Comparison of ENCODE assay signal across 34 cellular contexts in the genomic region with DNA sequence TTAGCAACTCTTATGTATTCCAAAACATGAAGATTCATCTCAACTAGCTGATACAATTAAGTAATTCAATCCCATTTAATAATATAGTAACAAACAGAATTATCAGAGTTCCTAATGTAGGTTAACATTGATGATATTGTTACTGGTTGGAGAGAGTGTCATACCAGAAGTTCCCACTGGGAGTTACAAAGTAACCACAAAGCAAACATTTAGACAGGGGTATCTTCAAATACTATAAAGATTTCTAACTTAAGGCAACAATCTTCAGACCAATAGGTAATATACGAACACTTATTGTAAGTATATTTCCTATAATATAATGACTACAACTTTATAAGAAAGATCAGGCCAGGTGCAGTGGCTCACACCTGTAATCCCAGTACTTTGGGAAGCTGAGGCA.
"Had no signal": no experiment of that assay in that cellular context is flagged by ENCODE, and none has a peak within 500 bp of the region (broad histone marks: within the 10 kb centered on the region; RNA-seq: fewer than 3 reads in every experiment).

No MANE protein-coding gene starts in this region.

- H3K27ac Mint-ChIP-seq: activated CD4-positive, alpha-beta memory T cell treated with anti-CD3 and anti-CD28 coated beads, Interleukin-2, amount 10 ng/mL, durations not matched to agents 7 days and 5 days; activated CD8-positive, alpha-beta memory T cell treated with anti-CD3 and anti-CD28 coated beads, Interleukin-2, amount 10 ng/mL, durations not matched to agents 7 days and 5 days; activated naive CD4-positive, alpha-beta T cell treated with anti-CD3 and anti-CD28 coated beads, Interleukin-2, amount 50 U/mL, for 24 hours; activated naive CD8-positive, alpha-beta T cell treated with anti-CD3 and anti-CD28 coated beads, Interleukin-2, amount 10 ng/mL, durations not matched to agents 7 days and 5 days; activated T-helper 17 cell treated with anti-CD3 and anti-CD28 coated beads, Interleukin-2, amount 50 U/mL, for 72 hours; IgD-negative memory B cell had no signal

- H3K4me1 ChIP-seq: body of pancreas, breast epithelium had no signal

- DNase-seq: activated CD4-positive, alpha-beta memory T cell treated with anti-CD3 and anti-CD28 coated beads, Interleukin-2, amount 10 ng/mL, durations not matched to agents 7 days and 5 days; activated CD4-positive, alpha-beta T cell treated with anti-CD3 and anti-CD28 coated beads for 1 hour; activated CD4-positive, alpha-beta T cell treated with anti-CD3 and anti-CD28 coated beads for 48 hours; activated CD4-positive, CD25-positive, alpha-beta regulatory T cell; activated CD8-positive, alpha-beta memory T cell treated with anti-CD3 and anti-CD28 coated beads for 24 hours; activated CD8-positive, alpha-beta memory T cell treated with anti-CD3 and anti-CD28 coated beads, Interleukin-2, amount 10 ng/mL, durations not matched to agents 7 days and 5 days; activated CD8-positive, alpha-beta memory T cell treated with anti-CD3 and anti-CD28 coated beads, Interleukin-2, amount 50 U/mL, for 48 hours; activated effector memory CD4-positive, alpha-beta T cell treated with anti-CD3 and anti-CD28 coated beads, Interleukin-2, amount 50 U/mL, for 16 hours; activated naive CD4-positive, alpha-beta T cell; activated naive CD8-positive, alpha-beta T cell treated with anti-CD3 and anti-CD28 coated beads, Interleukin-2, amount 10 ng/mL, durations not matched to agents 7 days and 5 days; activated T-cell treated with anti-CD3 and anti-CD28 coated beads, Interleukin-2, amount 50 U/mL, for 48 hours; amygdala; body of pancreas; caudate nucleus; Karpas-422; KBM-7; NCI-H1105; NCI-H1417 treated with DMSO at 0.1 percent for 48 hours; NCI-H187 treated with DMSO at 0.1 percent for 48 hours; NCI-H2081; NCI-H2171 treated with DMSO at 0.1 percent for 48 hours; NCI-H345; NCI-H524 treated with DMSO at 0.1 percent for 48 hours; SIG-M5; T1000; WERI-Rb-1 had no signal

- H3K4me3 Mint-ChIP-seq: activated CD4-positive, alpha-beta memory T cell treated with anti-CD3 and anti-CD28 coated beads, Interleukin-2, amount 10 ng/mL, durations not matched to agents 7 days and 5 days; activated CD8-positive, alpha-beta memory T cell treated with anti-CD3 and anti-CD28 coated beads, Interleukin-2, amount 10 ng/mL, durations not matched to agents 7 days and 5 days; activated naive CD4-positive, alpha-beta T cell treated with anti-CD3 and anti-CD28 coated beads, Interleukin-2, amount 50 U/mL, for 24 hours; activated naive CD8-positive, alpha-beta T cell treated with anti-CD3 and anti-CD28 coated beads, Interleukin-2, amount 10 ng/mL, durations not matched to agents 7 days and 5 days; activated T-helper 17 cell treated with anti-CD3 and anti-CD28 coated beads, Interleukin-2, amount 50 U/mL, for 72 hours; IgD-negative memory B cell had no signal

- H3K27me3 Mint-ChIP-seq: activated CD4-positive, alpha-beta memory T cell treated with anti-CD3 and anti-CD28 coated beads, Interleukin-2, amount 10 ng/mL, durations not matched to agents 7 days and 5 days; activated CD8-positive, alpha-beta memory T cell treated with anti-CD3 and anti-CD28 coated beads, Interleukin-2, amount 10 ng/mL, durations not matched to agents 7 days and 5 days; activated naive CD4-positive, alpha-beta T cell treated with anti-CD3 and anti-CD28 coated beads, Interleukin-2, amount 50 U/mL, for 24 hours; activated naive CD8-positive, alpha-beta T cell treated with anti-CD3 and anti-CD28 coated beads, Interleukin-2, amount 10 ng/mL, durations not matched to agents 7 days and 5 days; activated T-helper 17 cell treated with anti-CD3 and anti-CD28 coated beads, Interleukin-2, amount 50 U/mL, for 72 hours; IgD-negative memory B cell had no signal

- H3K27me3 ChIP-seq: body of pancreas, breast epithelium had no signal

- FAIRE-seq: astrocyte had no signal

- H3K4me3 ChIP-seq: body of pancreas, breast epithelium had no signal

- ATAC-seq: activated CD8-positive, alpha-beta memory T cell treated with anti-CD3 and anti-CD28 coated beads, Interleukin-2, amount 10 ng/mL, durations not matched to agents 7 days and 5 days; activated T-helper 17 cell treated with anti-CD3 and anti-CD28 coated beads, Interleukin-2, amount 50 U/mL, for 72 hours; body of pancreas; Panc1; Right ventricle myocardium inferior had no signal

- H3K9me3 Mint-ChIP-seq: activated CD4-positive, alpha-beta memory T cell treated with anti-CD3 and anti-CD28 coated beads, Interleukin-2, amount 10 ng/mL, durations not matched to agents 7 days and 5 days; activated naive CD4-positive, alpha-beta T cell treated with anti-CD3 and anti-CD28 coated beads, Interleukin-2, amount 50 U/mL, for 24 hours; activated T-helper 17 cell treated with anti-CD3 and anti-CD28 coated beads, Interleukin-2, amount 50 U/mL, for 72 hours had no signal

- H3K27ac ChIP-seq: body of pancreas, breast epithelium, RWPE1, WERI-Rb-1 had no signal

- H3K4me1 Mint-ChIP-seq: activated CD4-positive, alpha-beta memory T cell treated with anti-CD3 and anti-CD28 coated beads, Interleukin-2, amount 10 ng/mL, durations not matched to agents 7 days and 5 days; activated CD8-positive, alpha-beta memory T cell treated with anti-CD3 and anti-CD28 coated beads, Interleukin-2, amount 10 ng/mL, durations not matched to agents 7 days and 5 days; activated naive CD4-positive, alpha-beta T cell treated with anti-CD3 and anti-CD28 coated beads, Interleukin-2, amount 50 U/mL, for 24 hours; activated naive CD8-positive, alpha-beta T cell treated with anti-CD3 and anti-CD28 coated beads, Interleukin-2, amount 10 ng/mL, durations not matched to agents 7 days and 5 days; activated T-helper 17 cell treated with anti-CD3 and anti-CD28 coated beads, Interleukin-2, amount 50 U/mL, for 72 hours; IgD-negative memory B cell had no signal

- H3K36me3 ChIP-seq: breast epithelium, WERI-Rb-1 had no signal

- H3K9me3 ChIP-seq: body of pancreas, breast epithelium had no signal

- H3K36me3 Mint-ChIP-seq: activated CD8-positive, alpha-beta memory T cell treated with anti-CD3 and anti-CD28 coated beads, Interleukin-2, amount 10 ng/mL, durations not matched to agents 7 days and 5 days; activated naive CD4-positive, alpha-beta T cell treated with anti-CD3 and anti-CD28 coated beads, Interleukin-2, amount 50 U/mL, for 24 hours; activated naive CD8-positive, alpha-beta T cell treated with anti-CD3 and anti-CD28 coated beads, Interleukin-2, amount 10 ng/mL, durations not matched to agents 7 days and 5 days; IgD-negative memory B cell had no signal
